In genomic region chr3:188217681-188218080, GRCh38 we compare ENCODE assay signal across 18 cellular contexts.
DNase-seq lines count a peak whose midpoint lies in the region; ATAC-seq and TF ChIP-seq lines count a peak whose summit lies in the region.
"Had no signal": no experiment of that assay in that cellular context is flagged by ENCODE, and none has a peak within 500 bp of the region (broad histone marks: within the 10 kb centered on the region; RNA-seq: fewer than 3 reads in every experiment).

No MANE protein-coding gene starts in this region.

- ATAC-seq in upper lobe of right lung, result no peak
- no peak for ATAC-seq in CD8-positive, alpha-beta T cell
- no peak for ATAC-seq in HG03025 (IDR thresholded peaks at IDR 0.05; ENCODE audit: low FRiP score, unreplicated experiment)
- ATAC-seq: naive thymus-derived CD4-positive, alpha-beta T cell had no signal

- peaks cover 88% of the 10 kb centered on the region for H3K4me1 Mint-ChIP-seq in chondrocyte (ENCODE audit: low read depth)
- H3K4me1 Mint-ChIP-seq in CD8-positive, alpha-beta T cell (ENCODE audit: low read depth), result peaks cover 24% of the 10 kb centered on the region

- H3K4me3 Mint-ChIP-seq in chondrocyte (ENCODE audit: unreplicated experiment), result peak overlapping the region; percentile 29
- H3K4me3 Mint-ChIP-seq in CD8-positive, alpha-beta T cell, result no peak overlapping the region
- H3K4me3 Mint-ChIP-seq: activated CD4-positive, alpha-beta T cell treated with anti-CD3 and anti-CD28 coated beads for 36 hours; activated naive CD4-positive, alpha-beta T cell treated with anti-CD3 and anti-CD28 coated beads, Interleukin-2, amount 10 ng/mL, durations not matched to agents 7 days and 5 days had no signal

- TF ChIP-seq POLR2A in prostate gland (IDR thresholded peaks at IDR 0.05), result no peak

- H3K4me3 ChIP-seq in Karpas-422 (ENCODE audit: low read length) (no peak overlapping the region), prostate gland (no peak overlapping the region), upper lobe of right lung (no peak overlapping the region)
- H3K4me3 ChIP-seq in CD8-positive, alpha-beta T cell (ENCODE audit: low read depth, low read length), result no peak overlapping the region

- DNase-seq in Karpas-422 (no peak), chondrocyte (ENCODE audit: low spot score) (no peak), prostate gland (ENCODE audit: low spot score) (no peak), upper lobe of right lung (no peak), RKO (ENCODE audit: low spot score) (no peak)
- DNase-seq in CD8-positive, alpha-beta T cell, result no peak
- DNase-seq: activated CD4-positive, alpha-beta T cell treated with anti-CD3 and anti-CD28 coated beads for 36 hours; activated naive CD4-positive, alpha-beta T cell treated with anti-CD3 and anti-CD28 coated beads, Interleukin-2, amount 10 ng/mL, durations not matched to agents 7 days and 5 days; activated T-cell treated with anti-CD3 and anti-CD28 coated beads for 4 hours; C1 segment of cervical spinal cord; left colon; naive thymus-derived CD4-positive, alpha-beta T cell; NCI-H187 treated with DMSO at 0.1 percent for 48 hours; posterior cingulate gyrus; stimulated activated CD4-positive, alpha-beta T cell treated with anti-CD3 and anti-CD28 coated beads, Interleukin-12 subunit alpha, Interleukin-12 subunit beta, amount 100 ng/mL, for 4 hours; stimulated activated naive CD8-positive, alpha-beta T cell treated with anti-CD3 and anti-CD28 coated beads, Interleukin-15, Interleukin-2, amounts not matched to agents 100 U/mL and 50 U/mL, for 24 hours; T-helper 9 cell had no signal

- peak overlapping the region; percentile 39 for H3K9ac ChIP-seq in Karpas-422 (ENCODE audit: low read length)

- no peaks in the 10 kb centered on the region for H3K9me2 ChIP-seq in Karpas-422 (replicated peaks; ENCODE audit: insufficient read depth, low read length)

- H3K27me3 ChIP-seq in Karpas-422 (ENCODE audit: low read length) (no peaks in the 10 kb centered on the region), prostate gland (replicated peaks; ENCODE audit: insufficient read depth) (no peaks in the 10 kb centered on the region), upper lobe of right lung (no peaks in the 10 kb centered on the region)
- no peaks in the 10 kb centered on the region for H3K27me3 ChIP-seq in CD8-positive, alpha-beta T cell (ENCODE audit: insufficient read depth, low read length)

- peaks cover 10% of the 10 kb centered on the region for H3K36me3 Mint-ChIP-seq in chondrocyte (ENCODE audit: low read depth)
- peaks cover 19% of the 10 kb centered on the region for H3K36me3 Mint-ChIP-seq in CD8-positive, alpha-beta T cell

- H3K36me3 ChIP-seq in Karpas-422 (ENCODE audit: insufficient read depth, low read length) (no peaks in the 10 kb centered on the region; the same call in 1 of the 2 replicates), prostate gland (no peaks in the 10 kb centered on the region), upper lobe of right lung (no peaks in the 10 kb centered on the region)
- no peaks in the 10 kb centered on the region for H3K36me3 ChIP-seq in CD8-positive, alpha-beta T cell (ENCODE audit: insufficient read depth, low read length)

- H2AFZ ChIP-seq in Karpas-422 (ENCODE audit: low read length), result no peak overlapping the region

- no peaks in the 10 kb centered on the region for H3K9me3 Mint-ChIP-seq in chondrocyte (ENCODE audit: low read depth)
- no peaks in the 10 kb centered on the region for H3K9me3 Mint-ChIP-seq in CD8-positive, alpha-beta T cell
- H3K9me3 Mint-ChIP-seq: activated naive CD4-positive, alpha-beta T cell treated with anti-CD3 and anti-CD28 coated beads, Interleukin-2, amount 10 ng/mL, durations not matched to agents 7 days and 5 days had no signal

- WGBS in prostate gland, result 48% methylated on average over 4 of the region's 4 CpGs

- H3K4me2 ChIP-seq in Karpas-422 (ENCODE audit: low read depth, low read length, poor library complexity, severe bottlenecking), result peak overlapping the region; percentile 44

- no peaks in the 10 kb centered on the region for H4K20me1 ChIP-seq in Karpas-422 (ENCODE audit: insufficient read depth, low read depth, low read length)

- H3K27ac ChIP-seq in Karpas-422 (ENCODE audit: low read length) (peak overlapping the region; percentile 89), prostate gland (peak overlapping the region; percentile 39 to 76), upper lobe of right lung (peak overlapping the region; percentile 13)
- H3K27ac ChIP-seq in CD8-positive, alpha-beta T cell (ENCODE audit: low read depth, low read length), result no peak overlapping the region

- POLR2A ChIA-PET in CD8-positive, alpha-beta T cell (lab: Charles Lee), result interaction anchor here (1.3 kb wide), 1 partner anchor 11 kb away, joined by 4 read pairs; no protein-coding TSS in a partner anchor

- H3K4me1 ChIP-seq in Karpas-422 (ENCODE audit: low read length), result peaks cover 70% of the 10 kb centered on the region
- H3K4me1 ChIP-seq in prostate gland (replicated peaks), result no peaks in the 10 kb centered on the region
- H3K4me1 ChIP-seq in upper lobe of right lung, result peaks cover 50% of the 10 kb centered on the region
- H3K4me1 ChIP-seq in CD8-positive, alpha-beta T cell (ENCODE audit: insufficient read depth, low read length), result no peaks in the 10 kb centered on the region

- H3K27me3 Mint-ChIP-seq in chondrocyte (ENCODE audit: low read depth), result no peaks in the 10 kb centered on the region
- no peaks in the 10 kb centered on the region for H3K27me3 Mint-ChIP-seq in CD8-positive, alpha-beta T cell (ENCODE audit: low read depth)
- H3K27me3 Mint-ChIP-seq: activated CD4-positive, alpha-beta T cell treated with anti-CD3 and anti-CD28 coated beads for 36 hours; activated naive CD4-positive, alpha-beta T cell treated with anti-CD3 and anti-CD28 coated beads, Interleukin-2, amount 10 ng/mL, durations not matched to agents 7 days and 5 days; naive thymus-derived CD4-positive, alpha-beta T cell had no signal

- H3K79me2 ChIP-seq in Karpas-422 (ENCODE audit: low read length), result no peaks in the 10 kb centered on the region

- peak overlapping the region; percentile 86 for H3K27ac Mint-ChIP-seq in chondrocyte (ENCODE audit: unreplicated experiment)
- no peak overlapping the region for H3K27ac Mint-ChIP-seq in CD8-positive, alpha-beta T cell
- H3K27ac Mint-ChIP-seq: activated naive CD4-positive, alpha-beta T cell treated with anti-CD3 and anti-CD28 coated beads, Interleukin-2, amount 10 ng/mL, durations not matched to agents 7 days and 5 days had no signal

- TF ChIP-seq CTCF in chondrocyte (IDR thresholded peaks at IDR 0.05), result no peak
- TF ChIP-seq CTCF in prostate gland (IDR thresholded peaks at IDR 0.05), result no peak
- no peak for TF ChIP-seq CTCF in upper lobe of right lung (IDR thresholded peaks at IDR 0.05)
- TF ChIP-seq CTCF in CD8-positive, alpha-beta T cell (IDR thresholded peaks at IDR 0.05), result no peak

- H3K9me3 ChIP-seq in Karpas-422 (ENCODE audit: low read length), result no peaks in the 10 kb centered on the region
- no peaks in the 10 kb centered on the region for H3K9me3 ChIP-seq in prostate gland
- H3K9me3 ChIP-seq in upper lobe of right lung, result no peaks in the 10 kb centered on the region
- no peaks in the 10 kb centered on the region for H3K9me3 ChIP-seq in CD8-positive, alpha-beta T cell (ENCODE audit: low read length)

- CTCF ChIA-PET in CD8-positive, alpha-beta T cell (lab: Charles Lee), result interaction anchor here (0.8 kb wide), 1 partner anchor 468 kb away, joined by 3 read pairs; no protein-coding TSS in a partner anchor

- intact Hi-C loops in prostate gland (cut with DNase I) (loop anchor here (5.0 kb wide), 1 partner anchor 165 kb away; no protein-coding TSS in a partner anchor), upper lobe of right lung (cut with DNase I) (no loop called here)
- intact Hi-C loops in CD8-positive, alpha-beta T cell (cut with DNase I, micrococcal nuclease), result no loop called here
